24 cellular contexts compared by ENCODE assay signal in the genomic region with DNA sequence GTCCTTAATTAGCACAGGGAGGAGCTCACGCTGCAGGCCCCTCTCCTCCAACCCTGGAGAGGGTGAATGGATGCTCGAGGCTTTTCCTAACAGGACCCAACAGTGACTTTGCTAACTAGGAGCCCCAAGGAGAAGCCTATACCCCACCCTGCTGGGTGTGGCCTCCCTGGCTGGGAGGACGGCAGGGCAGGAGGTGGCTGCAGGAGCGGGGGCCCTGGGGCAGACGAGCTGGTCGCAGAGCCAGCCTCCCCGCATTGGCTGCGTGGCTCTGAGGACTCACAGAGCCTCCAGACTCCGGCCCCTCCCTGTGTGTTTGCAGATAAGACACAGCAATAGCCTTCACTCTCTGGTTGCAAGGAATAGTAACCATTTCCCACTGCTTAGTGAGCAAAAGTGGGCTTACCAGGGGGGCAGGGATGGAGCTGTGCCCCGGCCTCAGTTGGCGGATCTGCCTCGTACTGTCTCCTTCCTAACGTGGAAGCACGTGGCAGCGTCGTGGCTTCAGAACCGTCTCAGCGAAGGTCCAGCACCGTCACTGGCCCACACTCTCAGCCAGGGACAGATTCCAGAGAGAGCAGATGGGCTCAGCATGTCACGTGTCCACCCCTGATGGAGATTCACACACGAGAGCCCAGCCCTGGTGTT.
DNase-seq lines count a peak whose midpoint lies in the region; FAIRE-seq and TF ChIP-seq lines count a peak whose summit lies in the region.
"Had no signal": no experiment of that assay in that cellular context is flagged by ENCODE, and none has a peak within 500 bp of the region (broad histone marks: within the 10 kb centered on the region; RNA-seq: fewer than 3 reads in every experiment).

No MANE protein-coding gene starts in this region.

- WGBS in stomach, 5 donors, result 54 to 68% (median 63%) methylated on average over 12 to 21 of the region's 21 CpGs
- WGBS in GM23248 (ENCODE audit: low coverage in 1 of 2, low lambda C conversion rate in 2 of 2, missing lambda C conversion rate in 2 of 2), 2 experiments, result 45 to 54% methylated on average over 21 of the region's 21 CpGs

- H3K4me3 ChIP-seq in Peyer's patch (no peak overlapping the region), stomach (no peak overlapping the region), GM23248 (no peak overlapping the region)
- H3K4me3 ChIP-seq: BLaER1 treated with 17β-estradiol and CSF1 and Interleukin-3, amounts not matched to agents 10 nM and 100 nM; gastrocnemius medialis; left lung had no signal

- H3K4me1 ChIP-seq in Peyer's patch (no peaks in the 10 kb centered on the region), stomach (no peaks in the 10 kb centered on the region), GM23248 (ENCODE audit: insufficient read depth) (no peaks in the 10 kb centered on the region)
- H3K4me1 ChIP-seq: gastrocnemius medialis, left lung had no signal

- no peak for TF ChIP-seq EP300 in stomach (IDR thresholded peaks at IDR 0.05)

- no peak overlapping the region for H3K9ac ChIP-seq in GM23248
- H3K9ac ChIP-seq: BLaER1 treated with 17β-estradiol and CSF1 and Interleukin-3, amounts not matched to agents 10 nM and 100 nM had no signal

- no peaks in the 10 kb centered on the region for H3K9me3 ChIP-seq in Peyer's patch
- peaks cover 0 to 9% (median 0%) of the 10 kb centered on the region in 4 donors for H3K9me3 ChIP-seq in stomach
- no peaks in the 10 kb centered on the region for H3K9me3 ChIP-seq in GM23248 (ENCODE audit: low read depth)
- H3K9me3 ChIP-seq: BLaER1 treated with 17β-estradiol and CSF1 and Interleukin-3, amounts not matched to agents 10 nM and 100 nM; gastrocnemius medialis had no signal

- no peak for TF ChIP-seq CTCF in Peyer's patch (IDR thresholded peaks at IDR 0.05)
- no peak for TF ChIP-seq CTCF in stomach (IDR thresholded peaks at IDR 0.05)

- H3K27ac ChIP-seq in Peyer's patch (no peak overlapping the region), stomach (no peak overlapping the region), GM23248 (no peak overlapping the region)
- H3K27ac ChIP-seq: BLaER1 treated with 17β-estradiol and CSF1 and Interleukin-3, amounts not matched to agents 10 nM and 100 nM; gastrocnemius medialis; left lung; VCaP had no signal

- no peaks in the 10 kb centered on the region for H3K36me3 ChIP-seq in Peyer's patch
- no peaks in the 10 kb centered on the region for H3K36me3 ChIP-seq in stomach
- H3K36me3 ChIP-seq in GM23248 (ENCODE audit: low read depth), result no peaks in the 10 kb centered on the region
- H3K36me3 ChIP-seq: BLaER1 treated with 17β-estradiol and CSF1 and Interleukin-3, amounts not matched to agents 10 nM and 100 nM; gastrocnemius medialis; left lung had no signal

- TF ChIP-seq POLR2A in Peyer's patch (IDR thresholded peaks at IDR 0.05) (no peak), stomach (IDR thresholded peaks at IDR 0.05) (no peak)

- H3K27me3 ChIP-seq in Peyer's patch (no peaks in the 10 kb centered on the region), stomach (peaks cover 0 to 7% (median 0%) of the 10 kb centered on the region in 3 donors), GM23248 (replicated peaks; ENCODE audit: insufficient read depth) (no peaks in the 10 kb centered on the region)
- H3K27me3 ChIP-seq: BLaER1 treated with 17β-estradiol and CSF1 and Interleukin-3, amounts not matched to agents 10 nM and 100 nM; gastrocnemius medialis; left lung had no signal

- no peaks in the 10 kb centered on the region for H4K20me1 ChIP-seq in GM23248 (ENCODE audit: insufficient read depth)

- no peaks in the 10 kb centered on the region for H3K79me2 ChIP-seq in GM23248 (ENCODE audit: insufficient read depth)

- FAIRE-seq in GM19239 (lab: Jason Lieb, UNC), result no peak
- FAIRE-seq: G401.6, RCC 7860 had no signal

- H3F3A ChIP-seq in GM23248 (ENCODE audit: insufficient read depth), result no peaks in the 10 kb centered on the region

- DNase-seq in Peyer's patch, result peak in 2 of 3 donors; percentile 15 to 30
- DNase-seq in cerebellum (ENCODE audit: low spot score), result peak; percentile 67
- DNase-seq in mesenteric fat pad (ENCODE audit: low spot score), result peak; percentile 53
- peak; percentile 22 for DNase-seq in stomach
- DNase-seq in NCI-H82 treated with DMSO at 0.1 percent for 48 hours (lab: John Stamatoyannopoulos, UW; ENCODE audit: unreplicated experiment), result no peak
- no peak for DNase-seq in GM23248
- no peak for DNase-seq in GM19239 (ENCODE audit: insufficient read length, low spot score)
- DNase-seq in SW480 (ENCODE audit: low spot score), result no peak
- DNase-seq: activated CD4-positive, alpha-beta T cell treated with anti-CD3 and anti-CD28 coated beads, Interleukin-2, amount 10 ng/mL, durations not matched to agents 7 days and 5 days; activated T-cell treated with anti-CD3 and anti-CD28 coated beads, Interleukin-2, amount 50 U/mL, for 4 hours; COR-L47; DMS53; gastrocnemius medialis; hypothalamus; NCI-H2107; NCI-H345; NCI-H69; SIG-M5; T-helper 9 cell had no signal

- in situ Hi-C loops in GM23248 (cut with MboI), result no loop called here

- H3K9me2 ChIP-seq in GM23248 (ENCODE audit: insufficient read depth), result no peaks in the 10 kb centered on the region

- H2AFZ ChIP-seq in GM23248, result no peak overlapping the region

- H3K4me2 ChIP-seq in GM23248 (ENCODE audit: unreplicated experiment), result no peak overlapping the region
- H3K4me2 ChIP-seq: BLaER1 treated with 17β-estradiol and CSF1 and Interleukin-3, amounts not matched to agents 10 nM and 100 nM had no signal

- intact Hi-C loops in stomach (cut with DNase I; ENCODE audit: low total_unique reads), result no loop called here

Comparison
In these comparisons a context has a peak if more than half of its experiments do, and no peak if none do; other contexts are left out.
1. DNase-seq: peak in Peyer's patch (2 of 3), cerebellum (single experiment), mesenteric fat pad (single experiment) and stomach (single experiment); none in NCI-H82 treated with DMSO at 0.1 percent for 48 hours (single experiment), GM23248 (single experiment), GM19239 (single experiment) and SW480 (single experiment).